Comparison of ENCODE assay signal across 8 cellular contexts in genomic region chr5:178839319-178839704, GRCh38. TPM values are rescaled to one million over a fixed set of nuclear protein-coding genes. Genes with fewer than 3 reads are reported as not detected.
A peak's percentile ranks its signal among the peaks of the same experiment; 100 is the strongest.
DNase-seq lines count a peak whose midpoint lies in the region; ATAC-seq and TF ChIP-seq lines count a peak whose summit lies in the region.

No MANE protein-coding gene starts in this region.

- 0% methylated on average over 2 of the region's 6 CpGs for WGBS in suprapubic skin

- H3K4me3 ChIP-seq in CD4-positive, CD25-positive, alpha-beta regulatory T cell (ENCODE audit: low read depth, low read length): no peak overlapping the region
- H3K4me3 ChIP-seq in WERI-Rb-1 (ENCODE audit: low read depth, low read length) (no peak overlapping the region), mucosa of descending colon (no peak overlapping the region), suprapubic skin (no peak overlapping the region)

- no peaks in the 10 kb centered on the region for H3K36me3 Mint-ChIP-seq in CD4-positive, CD25-positive, alpha-beta regulatory T cell

- no peak for TF ChIP-seq POLR2A in suprapubic skin (IDR thresholded peaks at IDR 0.05)

- no peaks in the 10 kb centered on the region for H3K4me1 Mint-ChIP-seq in CD4-positive, CD25-positive, alpha-beta regulatory T cell

- peaks cover 0 to 1% (median 0%) of the 10 kb centered on the region in 7 donors for H3K9me3 Mint-ChIP-seq in CD4-positive, CD25-positive, alpha-beta regulatory T cell

- no peak for TF ChIP-seq EP300 in suprapubic skin (IDR thresholded peaks at IDR 0.05)

- H3K9me3 ChIP-seq in CD4-positive, CD25-positive, alpha-beta regulatory T cell (ENCODE audit: control insufficient read depth in 2 of 2, low read length in 2 of 2): no peaks in the 10 kb centered on the region
- H3K9me3 ChIP-seq in WERI-Rb-1 (ENCODE audit: severe bottlenecking) (no peaks in the 10 kb centered on the region), mucosa of descending colon (no peaks in the 10 kb centered on the region), suprapubic skin (no peaks in the 10 kb centered on the region)

- H3K4me3 Mint-ChIP-seq in CD4-positive, CD25-positive, alpha-beta regulatory T cell: no peak overlapping the region

- ATAC-seq in CD4-positive, CD25-positive, alpha-beta regulatory T cell (ENCODE audit: low read depth in 2 of 2): peak in 1 of 2 donors; percentile 55
- ATAC-seq in mucosa of descending colon (peak; percentile 79), HG03439 (IDR thresholded peaks at IDR 0.05; ENCODE audit: unreplicated experiment) (no peak)

- H3K4me1 ChIP-seq in CD4-positive, CD25-positive, alpha-beta regulatory T cell (ENCODE audit: control insufficient read depth, insufficient read depth, low read length, poor library complexity, severe bottlenecking): no peaks in the 10 kb centered on the region
- no peaks in the 10 kb centered on the region for H3K4me1 ChIP-seq in mucosa of descending colon (ENCODE audit: low read depth)
- H3K4me1 ChIP-seq in suprapubic skin: no peaks in the 10 kb centered on the region

- intact Hi-C loops in mucosa of descending colon (cut with DNase I, micrococcal nuclease): loop anchor here in 1 of 2 donors (10.0 kb wide), 1 partner anchor 1835 kb away; no protein-coding TSS in a partner anchor

- H3K27ac ChIP-seq in CD4-positive, CD25-positive, alpha-beta regulatory T cell (ENCODE audit: insufficient read depth, low read length, poor library complexity, severe bottlenecking): no peak overlapping the region
- no peak overlapping the region for H3K27ac ChIP-seq in WERI-Rb-1
- no peak overlapping the region for H3K27ac ChIP-seq in suprapubic skin

- peak; percentile 76 for TF ChIP-seq CTCF in LNCAP (IDR thresholded peaks at IDR 0.05)
- TF ChIP-seq CTCF in WERI-Rb-1 (IDR thresholded peaks at IDR 0.05; ENCODE audit: low read depth, low read length): peak; percentile 58
- no peak for TF ChIP-seq CTCF in mucosa of descending colon (IDR thresholded peaks at IDR 0.05)
- peak; percentile 27 to 47 for TF ChIP-seq CTCF in suprapubic skin (IDR thresholded peaks at IDR 0.05)

- peak; percentile 7 to 25 (median 17) for DNase-seq in CD4-positive, CD25-positive, alpha-beta regulatory T cell
- DNase-seq in WERI-Rb-1 (peak; percentile 27), dermis microvascular lymphatic vessel endothelial cell (ENCODE audit: low read depth in 2 of 2) (peak; percentile 1 to 16), mucosa of descending colon (peak in 2 of 3 donors; percentile 48 to 72), suprapubic skin (ENCODE audit: low spot score in 2 of 2) (no peak), NCI-H510A treated with DMSO at 0.1 percent for 48 hours (lab: John Stamatoyannopoulos, UW) (no peak)

- no peaks in the 10 kb centered on the region for H3K27me3 Mint-ChIP-seq in CD4-positive, CD25-positive, alpha-beta regulatory T cell

- no peaks in the 10 kb centered on the region for H3K36me3 ChIP-seq in CD4-positive, CD25-positive, alpha-beta regulatory T cell (ENCODE audit: control insufficient read depth, insufficient read depth, low read length)
- H3K36me3 ChIP-seq in WERI-Rb-1 (no peaks in the 10 kb centered on the region), mucosa of descending colon (ENCODE audit: low read depth) (no peaks in the 10 kb centered on the region), suprapubic skin (no peaks in the 10 kb centered on the region)

- no peaks in the 10 kb centered on the region for H3K27me3 ChIP-seq in CD4-positive, CD25-positive, alpha-beta regulatory T cell (ENCODE audit: control insufficient read depth, insufficient read depth, low read length)
- no peaks in the 10 kb centered on the region for H3K27me3 ChIP-seq in WERI-Rb-1 (ENCODE audit: insufficient read depth, low read depth, severe bottlenecking)
- H3K27me3 ChIP-seq in suprapubic skin: peaks cover 4% of the 10 kb centered on the region

- no peak overlapping the region for H3K27ac Mint-ChIP-seq in CD4-positive, CD25-positive, alpha-beta regulatory T cell

RNA-seq across cellular contexts. Expression of gene ZNF354B, which starts 20.4 kb away (rescaled TPM):
- total RNA-seq in CD4-positive, CD25-positive, alpha-beta regulatory T cell: 11.8 TPM
- 1 to 10 TPM; 2.1 to 4.0 (median 2.3) TPM for polyA plus RNA-seq in CD4-positive, CD25-positive, alpha-beta regulatory T cell
- total RNA-seq in dermis microvascular lymphatic vessel endothelial cell (3.2 and 6.1 TPM in 2 replicates), mucosa of descending colon (10 to 100 TPM in 2 of 3 donors, 1 to 10 TPM in 1; 8.3 to 20.2 (median 13.7) TPM), suprapubic skin (10 to 100 TPM; 12.5 to 34.5 (median 14.9) TPM)

RNA-seq across cellular contexts. Expression of gene ZFP2, which starts 56.4 kb away (rescaled TPM):
- total RNA-seq in CD4-positive, CD25-positive, alpha-beta regulatory T cell: 0.30 TPM
- polyA plus RNA-seq in CD4-positive, CD25-positive, alpha-beta regulatory T cell: under 1 TPM; 0.23 to 0.91 (median 0.67) TPM
- total RNA-seq in dermis microvascular lymphatic vessel endothelial cell (0.39 and 0.89 TPM in 2 replicates), mucosa of descending colon (1 to 10 TPM in 2 of 3 donors, under 1 TPM in 1; 0.93 to 3.2 (median 1.1) TPM), suprapubic skin (1 to 10 TPM in 3 of 4 donors, under 1 TPM in 1; 0.94 to 4.8 (median 2.0) TPM)

Comparison
In these comparisons a context has a peak if more than half of its experiments do, and no peak if none do; other contexts are left out.
1. DNase-seq: peak in CD4-positive, CD25-positive, alpha-beta regulatory T cell (3 of 3), WERI-Rb-1 (single experiment), dermis microvascular lymphatic vessel endothelial cell (2 of 2) and mucosa of descending colon (2 of 3); none in suprapubic skin (0 of 2) and NCI-H510A treated with DMSO at 0.1 percent for 48 hours (single experiment).